28 cellular contexts compared by ENCODE assay signal in genomic region chr16:9183682-9184353, GRCh38.
"Had no signal": no experiment of that assay in that cellular context is flagged by ENCODE, and none has a peak within 500 bp of the region (broad histone marks: within the 10 kb centered on the region; RNA-seq: fewer than 3 reads in every experiment).

No MANE protein-coding gene starts in this region.

- FAIRE-seq: colon, endothelial cell of umbilical vein, keratinocyte, urothelium cell line had no signal

- H3K36me3 ChIP-seq: esophagus muscularis mucosa, gastroesophageal sphincter, heart right ventricle, lower lobe of right lung, prostate gland, right atrium auricular region, sigmoid colon, thoracic aorta, tibial nerve, upper lobe of left lung had no signal

- H3K27me3 ChIP-seq: esophagus muscularis mucosa, foreskin keratinocyte, gastroesophageal sphincter, heart right ventricle, right atrium auricular region, sigmoid colon, tibial nerve, upper lobe of left lung had no signal

- H3K4me3 Mint-ChIP-seq: dendritic cell treated with granulocyte-macrophage colony-stimulating factor and Interleukin-4, amounts not matched to agents 40 ng/mL and 50 ng/mL, for 4 days; naive thymus-derived CD8-positive, alpha-beta T cell; nephron progenitor cell; stimulated activated effector memory CD8-positive, alpha-beta T cell treated with anti-CD3 and anti-CD28 coated beads, Interleukin-12 subunit alpha, Interleukin-12 subunit beta, amount 100 ng/mL, for 72 hours had no signal

- H3K27me3 Mint-ChIP-seq: dendritic cell treated with granulocyte-macrophage colony-stimulating factor and Interleukin-4, amounts not matched to agents 40 ng/mL and 50 ng/mL, for 4 days had no signal

- H3K9me3 Mint-ChIP-seq: dendritic cell treated with granulocyte-macrophage colony-stimulating factor and Interleukin-4, amounts not matched to agents 40 ng/mL and 50 ng/mL, for 4 days; stimulated activated effector memory CD8-positive, alpha-beta T cell treated with anti-CD3 and anti-CD28 coated beads, Interleukin-12 subunit alpha, Interleukin-12 subunit beta, amount 100 ng/mL, for 72 hours had no signal

- H3K4me3 ChIP-seq: esophagus muscularis mucosa, gastroesophageal sphincter, heart right ventricle, lower lobe of right lung, prostate gland, right atrium auricular region, sigmoid colon, thoracic aorta, tibial nerve, upper lobe of left lung had no signal

- ATAC-seq: foreskin keratinocyte; gastroesophageal sphincter; heart right ventricle; left ventricle myocardium superior; lower lobe of right lung; naive thymus-derived CD8-positive, alpha-beta T cell; stimulated activated effector memory CD8-positive, alpha-beta T cell treated with anti-CD3 and anti-CD28 coated beads, Interleukin-12 subunit alpha, Interleukin-12 subunit beta, amount 100 ng/mL, for 72 hours; stimulated activated naive CD8-positive, alpha-beta T cell treated with anti-CD3 and anti-CD28 coated beads, Interleukin-15, Interleukin-2, amounts not matched to agents 100 U/mL and 50 U/mL, for 24 hours had no signal

- H3K4me1 ChIP-seq: esophagus muscularis mucosa, foreskin keratinocyte, gastroesophageal sphincter, heart right ventricle, lower lobe of right lung, prostate gland, right atrium auricular region, sigmoid colon, tibial nerve, upper lobe of left lung had no signal

- H3K36me3 Mint-ChIP-seq: naive thymus-derived CD8-positive, alpha-beta T cell; stimulated activated effector memory CD8-positive, alpha-beta T cell treated with anti-CD3 and anti-CD28 coated beads, Interleukin-12 subunit alpha, Interleukin-12 subunit beta, amount 100 ng/mL, for 72 hours had no signal

- H3K27ac Mint-ChIP-seq: dendritic cell treated with granulocyte-macrophage colony-stimulating factor and Interleukin-4, amounts not matched to agents 40 ng/mL and 50 ng/mL, for 4 days; naive thymus-derived CD8-positive, alpha-beta T cell; nephron progenitor cell; stimulated activated effector memory CD8-positive, alpha-beta T cell treated with anti-CD3 and anti-CD28 coated beads, Interleukin-12 subunit alpha, Interleukin-12 subunit beta, amount 100 ng/mL, for 72 hours had no signal

- H3K9me3 ChIP-seq: esophagus muscularis mucosa, gastroesophageal sphincter, heart right ventricle, lower lobe of right lung, prostate gland, right atrium auricular region, sigmoid colon, thoracic aorta, upper lobe of left lung had no signal

- DNase-seq: effector CD8-positive, alpha-beta T cell; foreskin keratinocyte; glutamatergic neuron; heart right ventricle; hippocampal formation; left ventricle myocardium superior; lower lobe of right lung; naive thymus-derived CD8-positive, alpha-beta T cell; nephron progenitor cell; nucleus accumbens; sigmoid colon; stimulated activated CD4-positive, alpha-beta T cell treated with anti-CD3 and anti-CD28 coated beads, Interleukin-2, amount 100 ng/mL, for 24 hours; stimulated activated CD4-positive, alpha-beta T cell treated with anti-CD3 and anti-CD28 coated beads, Interleukin-4, amount 100 ng/mL, for 24 hours; stimulated activated naive CD8-positive, alpha-beta T cell treated with anti-CD3 and anti-CD28 coated beads, Interleukin-15, Interleukin-2, amounts not matched to agents 100 U/mL and 50 U/mL, for 24 hours; substantia nigra had no signal

- H3K27ac ChIP-seq: esophagus muscularis mucosa, foreskin keratinocyte, gastroesophageal sphincter, heart right ventricle, lower lobe of right lung, prostate gland, right atrium auricular region, sigmoid colon, thoracic aorta, tibial nerve, upper lobe of left lung had no signal

- H3K4me1 Mint-ChIP-seq: naive thymus-derived CD8-positive, alpha-beta T cell; stimulated activated effector memory CD8-positive, alpha-beta T cell treated with anti-CD3 and anti-CD28 coated beads, Interleukin-12 subunit alpha, Interleukin-12 subunit beta, amount 100 ng/mL, for 72 hours had no signal
